ENCODE assay signal across 1 cellular context in genomic region chr12:25771062-25771461, GRCh38.
TF ChIP-seq lines count a peak whose summit lies in the region.

No MANE protein-coding gene starts in this region.

TF ChIP-seq in IMR-90, 13 proteins besides CTCF, POLR2A, EP300 and RAD21:
- no peak for TF ChIP-seq CEBPB (IDR thresholded peaks at IDR 0.05; ENCODE audit: low read depth, low read length)
- no peak for TF ChIP-seq MAFK (IDR thresholded peaks at IDR 0.05; ENCODE audit: low read depth, low read length)
- no peak for TF ChIP-seq BHLHE40 (IDR thresholded peaks at IDR 0.05; ENCODE audit: low read depth, low read length)
- no peak for TF ChIP-seq MAZ (IDR thresholded peaks at IDR 0.05; ENCODE audit: borderline replicate concordance, low read depth, low read length)
- no peak for TF ChIP-seq NFE2L2 (IDR thresholded peaks at IDR 0.05; ENCODE audit: low read depth, low read length)
- TF ChIP-seq CHD1 (IDR thresholded peaks at IDR 0.05; ENCODE audit: low read depth, low read length): no peak
- no peak for TF ChIP-seq USF2 (IDR thresholded peaks at IDR 0.05; ENCODE audit: low read depth, low read length)
- no peak for TF ChIP-seq SMC3 (IDR thresholded peaks at IDR 0.05; ENCODE audit: low read depth, low read length)
- no peak for TF ChIP-seq FOS (IDR thresholded peaks at IDR 0.05; ENCODE audit: low read depth, low read length)
